ENCODE assay signal across 8 cellular contexts in genomic region chr16:56608043-56608875, GRCh38. TPM values are rescaled to one million over a fixed set of nuclear protein-coding genes. Genes with fewer than 3 reads are reported as not detected.
DNase-seq lines count a peak whose midpoint lies in the region; ATAC-seq, FAIRE-seq and TF ChIP-seq lines count a peak whose summit lies in the region.

Gene MT2A, plus strand, starts transcription at chr16:56608584. Its CDS starts 72 bp downstream, at chr16:56608656.

- H3K4me1 ChIP-seq in spleen: peaks cover 24 to 72% (median 47%) of the 10 kb centered on the region in 6 donors

- TF ChIP-seq POLR2A in spleen (IDR thresholded peaks at IDR 0.05): peak in 1 of 3 donors; percentile 84

- H3K9me3 ChIP-seq in AG04450 (ENCODE audit: control insufficient read depth, insufficient read depth, low read length): no peaks in the 10 kb centered on the region; the same call in 1 of the 2 replicates
- H3K9me3 ChIP-seq in spleen: no peaks in the 10 kb centered on the region

- H3K4me3 Mint-ChIP-seq in WTC11 (peak within 1 kb of the TSS; percentile 79), immature natural killer cell (peak within 1 kb of the TSS; percentile 92 to 100 (median 97))

- peak within 1 kb of the TSS; percentile 18; the same call in 1 of the 2 replicates for H3K27ac Mint-ChIP-seq in WTC11
- H3K27ac Mint-ChIP-seq in immature natural killer cell: peak within 1 kb of the TSS; percentile 88 to 97 (median 94)

- H3K27me3 ChIP-seq in AG04450 (ENCODE audit: control insufficient read depth, insufficient read depth, low read length) (no peaks in the 10 kb centered on the region), bronchial epithelial cell (ENCODE audit: control insufficient read depth, insufficient read depth, low read length) (no peaks in the 10 kb centered on the region), spleen (replicated peaks in 1 of 7) (no peaks in the 10 kb centered on the region)

- TF ChIP-seq CTCF in AG04450 (IDR thresholded peaks at IDR 0.05; ENCODE audit: low read depth, low read length): no peak
- TF ChIP-seq CTCF in WTC11 (IDR thresholded peaks at IDR 0.05): no peak
- no peak for TF ChIP-seq CTCF in bronchial epithelial cell (IDR thresholded peaks at IDR 0.05; ENCODE audit: insufficient read depth, low read length, severe bottlenecking)
- peak in 1 of 11 experiments; percentile 13 for TF ChIP-seq CTCF in spleen (IDR thresholded peaks at IDR 0.05 in 8 of 11, conservative IDR thresholded peaks at IDR 0.05 in 3 of 11)

- H3K4me1 Mint-ChIP-seq in WTC11: peaks cover 43% of the 10 kb centered on the region
- peaks cover 53 to 55% of the 10 kb centered on the region in 2 donors for H3K4me1 Mint-ChIP-seq in immature natural killer cell

- H3K27me3 Mint-ChIP-seq in WTC11 (ENCODE audit: low read depth) (peaks cover 68% of the 10 kb centered on the region), immature natural killer cell (ENCODE audit: low read depth in 3 of 3) (peaks cover 2 to 19% (median 7%) of the 10 kb centered on the region in 3 donors)

- 6 to 16% (median 9%) methylated on average over 20 to 62 of the region's 62 CpGs for WGBS in spleen, 5 donors

- H3K4me3 ChIP-seq in AG04450 (ENCODE audit: low read depth, low read length) (peak within 1 kb of the TSS; percentile 89), bronchial epithelial cell (ENCODE audit: low read depth, low read length) (peak within 1 kb of the TSS; percentile 50), spleen (peak within 1 kb of the TSS; percentile 37 to 75 (median 61))

- FAIRE-seq in bronchial epithelial cell (lab: Jason Lieb, UNC): no peak

- POLR2A ChIA-PET in AG04450 (lab: Yijun Ruan, JAX) (interaction anchor here (0.7 to 8.7 kb wide), 6 partner anchors 9 to 101 kb away, joined by 3 to 201 read pairs (median 4); partner anchors contain the start of genes MT1E and MT1X), WTC11 (lab: Charles Lee) (interaction anchor here (0.5 to 4.8 kb wide), 13 partner anchors 9 to 1259 kb away, joined by 3 to 68 read pairs (median 4); partner anchors contain the start of genes MT1E, MT1F, MT1G and MT1H)

- H3K27ac ChIP-seq in AG04450 (ENCODE audit: low read depth, low read length): peak within 1 kb of the TSS; percentile 99
- peak within 1 kb of the TSS; percentile 78 to 96 (median 89) for H3K27ac ChIP-seq in spleen

- H3K36me3 Mint-ChIP-seq in WTC11: no peaks in the 10 kb centered on the region
- no peaks in the 10 kb centered on the region for H3K36me3 Mint-ChIP-seq in immature natural killer cell

- H3K36me3 ChIP-seq in bronchial epithelial cell (ENCODE audit: control insufficient read depth, insufficient read depth, low read length): no peaks in the 10 kb centered on the region
- H3K36me3 ChIP-seq in spleen: no peaks in the 10 kb centered on the region

- ATAC-seq in GM18873 (IDR thresholded peaks at IDR 0.05; ENCODE audit: low FRiP score, unreplicated experiment): peak; percentile 77
- ATAC-seq in HG03135 (IDR thresholded peaks at IDR 0.05; ENCODE audit: unreplicated experiment): peak; percentile 85
- ATAC-seq in WTC11: peak; percentile 85

- DNase-seq in AG04450 (ENCODE audit: low read depth, low spot score): peak; percentile 86
- peak; percentile 83 for DNase-seq in NCI-H2196 (lab: John Stamatoyannopoulos, UW; ENCODE audit: unreplicated experiment)
- peak; percentile 89 for DNase-seq in WTC11 (ENCODE audit: low spot score)
- peak; percentile 89 for DNase-seq in bronchial epithelial cell (ENCODE audit: low read depth)
- DNase-seq in immature natural killer cell: peak; percentile 81 to 86 (median 86)
- peak; percentile 99 for DNase-seq in spleen

- intact Hi-C loops in spleen (cut with DNase I; ENCODE audit: low total_unique reads): loop anchor here (10.0 kb wide), 2 partner anchors 77 to 93 kb away; partner anchors contain the start of gene MT1X

- CTCF ChIA-PET in AG04450 (lab: Charles Lee): interaction anchor here (1.1 to 1.6 kb wide), 2 partner anchors 17 to 94 kb away, joined by 4 to 6 read pairs; partner anchors contain the start of gene MT1E
- CTCF ChIA-PET in WTC11 (lab: Charles Lee): interaction anchor here (0.6 to 4.5 kb wide), 6 partner anchors 17 to 171 kb away, joined by 3 to 28 read pairs (median 3); partner anchors contain the start of gene MT1E

- H3K9me3 Mint-ChIP-seq in WTC11 (no peaks in the 10 kb centered on the region), immature natural killer cell (no peaks in the 10 kb centered on the region)

TF ChIP-seq in WTC11, 78 proteins besides CTCF, POLR2A, EP300 and RAD21:
- TF ChIP-seq ATF6 (CRISPR knock-in tag; IDR thresholded peaks at IDR 0.05) (no peak), GABPB1 (CRISPR knock-in tag; IDR thresholded peaks at IDR 0.05) (peak; percentile 67; the same call in 1 of the 2 replicates), E2F5 (CRISPR knock-in tag; IDR thresholded peaks at IDR 0.05) (0 out of 2 replicates have a peak, but pooled peaks have one; percentile 67), MAX (CRISPR knock-in tag; IDR thresholded peaks at IDR 0.05) (0 out of 2 replicates have a peak, but pooled peaks have one; percentile 23), ZNF416 (CRISPR knock-in tag; IDR thresholded peaks at IDR 0.05) (no peak), ZNF263 (CRISPR knock-in tag; IDR thresholded peaks at IDR 0.05; ENCODE audit: low read depth) (0 out of 2 replicates have a peak, but pooled peaks have one; percentile 28)
- TF ChIP-seq, protein P1, sequence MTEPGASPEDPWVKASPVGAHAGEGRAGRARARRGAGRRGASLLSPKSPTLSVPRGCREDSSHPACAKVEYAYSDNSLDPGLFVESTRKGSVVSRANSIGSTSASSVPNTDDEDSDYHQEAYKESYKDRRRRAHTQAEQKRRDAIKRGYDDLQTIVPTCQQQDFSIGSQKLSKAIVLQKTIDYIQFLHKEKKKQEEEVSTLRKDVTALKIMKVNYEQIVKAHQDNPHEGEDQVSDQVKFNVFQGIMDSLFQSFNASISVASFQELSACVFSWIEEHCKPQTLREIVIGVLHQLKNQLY (CRISPR knock-in tag; IDR thresholded peaks at IDR 0.05): no peak
- TF ChIP-seq, protein P2, sequence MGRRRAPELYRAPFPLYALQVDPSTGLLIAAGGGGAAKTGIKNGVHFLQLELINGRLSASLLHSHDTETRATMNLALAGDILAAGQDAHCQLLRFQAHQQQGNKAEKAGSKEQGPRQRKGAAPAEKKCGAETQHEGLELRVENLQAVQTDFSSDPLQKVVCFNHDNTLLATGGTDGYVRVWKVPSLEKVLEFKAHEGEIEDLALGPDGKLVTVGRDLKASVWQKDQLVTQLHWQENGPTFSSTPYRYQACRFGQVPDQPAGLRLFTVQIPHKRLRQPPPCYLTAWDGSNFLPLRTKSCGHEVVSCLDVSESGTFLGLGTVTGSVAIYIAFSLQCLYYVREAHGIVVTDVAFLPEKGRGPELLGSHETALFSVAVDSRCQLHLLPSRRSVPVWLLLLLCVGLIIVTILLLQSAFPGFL (CRISPR knock-in tag; IDR thresholded peaks at IDR 0.05; ENCODE audit: borderline replicate concordance): 0 out of 2 replicates have a peak, but pooled peaks have one; percentile 40

RNA-seq across cellular contexts. Expression of gene MT2A, which starts in this region (rescaled TPM):
- 82.6 and 146 TPM in 2 replicates for polyA plus RNA-seq in AG04450 (2011; rRNA removed)
- polyA minus RNA-seq in AG04450 (2011; rRNA and poly(A)+ RNA removed): 63.5 and 64.1 TPM in 2 replicates
- 139 to 173 TPM (median 149 TPM) in 3 replicates for total RNA-seq in WTC11 (2021)
- 10.0 and 34.0 TPM in 2 replicates for total RNA-seq in bronchial epithelial cell
- polyA plus RNA-seq in immature natural killer cell: 100 to 1,000 TPM; 139 to 321 (median 313) TPM
- total RNA-seq in spleen: 10 to 100 TPM; 25.3 to 96.9 (median 43.8) TPM
- 100 to 1,000 TPM in 2 of 3 donors, 10 to 100 TPM in 1; 73.3 to 176 (median 112) TPM for polyA plus RNA-seq in spleen

Comparison
In these comparisons a context has a peak if more than half of its experiments do, and no peak if none do; other contexts are left out.
1. Peak in every context shown above with its lines: DNase-seq, ATAC-seq, H3K4me3 ChIP-seq and H3K27ac ChIP-seq.